Comparison of ENCODE assay signal across 1 cellular context in the genomic region with DNA sequence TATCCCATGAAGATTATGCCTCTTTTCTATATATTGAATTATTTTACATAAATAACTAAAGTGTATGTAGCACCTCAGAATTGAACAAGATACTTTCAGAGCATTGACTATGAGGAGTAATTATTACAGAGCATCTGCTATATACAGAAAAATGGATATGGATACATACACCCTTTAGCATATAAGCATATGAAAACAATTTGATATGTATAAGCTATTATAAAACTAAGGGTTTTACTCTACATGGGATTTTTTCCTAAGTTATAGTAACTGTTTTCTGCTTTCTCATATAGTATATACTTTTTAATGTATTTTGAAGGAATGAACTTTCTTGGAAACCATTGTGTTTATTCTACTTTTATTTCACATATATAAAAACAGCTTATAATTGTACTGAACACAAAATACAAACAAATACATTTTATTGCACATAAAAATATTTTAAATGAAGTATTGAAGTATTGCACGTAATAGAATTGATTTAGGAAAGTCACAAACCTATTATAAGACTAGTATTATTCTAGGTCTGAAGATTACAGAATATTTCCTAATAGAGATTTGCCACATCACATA.
TF ChIP-seq lines count a peak whose summit lies in the region.

No MANE protein-coding gene starts in this region.

TF ChIP-seq in K562, 482 proteins besides CTCF, POLR2A, EP300 and RAD21:
- TF ChIP-seq, protein P1, sequence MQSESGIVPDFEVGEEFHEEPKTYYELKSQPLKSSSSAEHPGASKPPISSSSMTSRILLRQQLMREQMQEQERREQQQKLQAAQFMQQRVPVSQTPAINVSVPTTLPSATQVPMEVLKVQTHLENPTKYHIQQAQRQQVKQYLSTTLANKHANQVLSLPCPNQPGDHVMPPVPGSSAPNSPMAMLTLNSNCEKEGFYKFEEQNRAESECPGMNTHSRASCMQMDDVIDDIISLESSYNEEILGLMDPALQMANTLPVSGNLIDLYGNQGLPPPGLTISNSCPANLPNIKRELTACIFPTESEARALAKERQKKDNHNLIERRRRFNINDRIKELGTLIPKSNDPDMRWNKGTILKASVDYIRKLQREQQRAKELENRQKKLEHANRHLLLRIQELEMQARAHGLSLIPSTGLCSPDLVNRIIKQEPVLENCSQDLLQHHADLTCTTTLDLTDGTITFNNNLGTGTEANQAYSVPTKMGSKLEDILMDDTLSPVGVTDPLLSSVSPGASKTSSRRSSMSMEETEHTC (IDR thresholded peaks at IDR 0.05): no peak
- peak; percentile 58 for TF ChIP-seq FIP1L1 (IDR thresholded peaks at IDR 0.05; ENCODE audit: low read depth, low read length, poor library complexity, severe bottlenecking)
- TF ChIP-seq NELFE (IDR thresholded peaks at IDR 0.05; ENCODE audit: insufficient read depth, insufficient read length): no peak
- 0 out of 2 replicates have a peak, but pooled peaks have one; percentile 2 for TF ChIP-seq MYC (IDR thresholded peaks at IDR 0.05; ENCODE audit: low read depth, low read length)
- no peak for TF ChIP-seq MYC (CRISPR knock-in tag; IDR thresholded peaks at IDR 0.05; ENCODE audit: borderline replicate concordance, low read depth)
- TF ChIP-seq RBFOX2 (IDR thresholded peaks at IDR 0.05; ENCODE audit: low read depth, low read length): peak; percentile 80
- TF ChIP-seq NR4A1 (CRISPR knock-in tag; IDR thresholded peaks at IDR 0.05): no peak
- TF ChIP-seq NR4A1 (tag; IDR thresholded peaks at IDR 0.05): no peak
- 0 out of 2 replicates have a peak, but pooled peaks have one; percentile 28 for TF ChIP-seq NFXL1 (CRISPR knock-in tag; IDR thresholded peaks at IDR 0.05)
- TF ChIP-seq CCNT2 (IDR thresholded peaks at IDR 0.05; ENCODE audit: borderline replicate concordance, extremely low read depth, insufficient read length, low read depth, low read length): no peak
- no peak; the same call in 1 of the 2 replicates for TF ChIP-seq PML (IDR thresholded peaks at IDR 0.05; ENCODE audit: low read length)
- peak; percentile 77 for TF ChIP-seq POLR2G (IDR thresholded peaks at IDR 0.05; ENCODE audit: low read depth, low read length)
- no peak for TF ChIP-seq DIDO1 (tag; IDR thresholded peaks at IDR 0.05; ENCODE audit: low read depth)
- no peak for TF ChIP-seq FOXO4 (CRISPR knock-in tag; IDR thresholded peaks at IDR 0.05)
- no peak for TF ChIP-seq ZNF133 (CRISPR knock-in tag; IDR thresholded peaks at IDR 0.05)
- TF ChIP-seq XRCC5 (IDR thresholded peaks at IDR 0.05; ENCODE audit: low read depth, low read length): no peak
- no peak for TF ChIP-seq THRAP3 (IDR thresholded peaks at IDR 0.05; ENCODE audit: borderline replicate concordance)
- TF ChIP-seq GABPB1 (CRISPR knock-in tag; IDR thresholded peaks at IDR 0.05): no peak
- no peak for TF ChIP-seq E2F4 (CRISPR knock-in tag; IDR thresholded peaks at IDR 0.05; ENCODE audit: low read depth)
- TF ChIP-seq FOXA3 (CRISPR knock-in tag; conservative IDR thresholded peaks at IDR 0.05 in 1 of 2, IDR thresholded peaks at IDR 0.05 in 1 of 2): no peak
- 0 out of 2 replicates have a peak, but pooled peaks have one; percentile 3 for TF ChIP-seq ESRRB (CRISPR knock-in tag; IDR thresholded peaks at IDR 0.05; ENCODE audit: borderline replicate concordance)
- TF ChIP-seq POLR2H (tag; IDR thresholded peaks at IDR 0.05; ENCODE audit: low read depth): peak; percentile 76
- TF ChIP-seq ZNF668 (CRISPR knock-in tag; IDR thresholded peaks at IDR 0.05): no peak
- no peak for TF ChIP-seq NCOA1 (IDR thresholded peaks at IDR 0.05; ENCODE audit: low read depth)
- 0 out of 2 replicates have a peak, but pooled peaks have one; percentile 13 for TF ChIP-seq SUPT5H (IDR thresholded peaks at IDR 0.05)
- peak; percentile 99 for TF ChIP-seq RBM22 (IDR thresholded peaks at IDR 0.05; ENCODE audit: low read depth, low read length, poor library complexity, severe bottlenecking)
- TF ChIP-seq MTF1 (CRISPR knock-in tag; IDR thresholded peaks at IDR 0.05; ENCODE audit: borderline replicate concordance): no peak
- 0 out of 2 replicates have a peak, but pooled peaks have one; percentile 28 for TF ChIP-seq ZNF695 (CRISPR knock-in tag; IDR thresholded peaks at IDR 0.05)
- TF ChIP-seq ZNF717 (CRISPR knock-in tag; IDR thresholded peaks at IDR 0.05): peak; percentile 8
- no peak for TF ChIP-seq ZFPM2 (CRISPR knock-in tag; IDR thresholded peaks at IDR 0.05)
- no peak for TF ChIP-seq IRF9 (tag; IDR thresholded peaks at IDR 0.05)
- no peak for TF ChIP-seq STAT5A (IDR thresholded peaks at IDR 0.05; ENCODE audit: borderline replicate concordance, low read length)
- peak; percentile 8; the same call in 1 of the 2 replicates for TF ChIP-seq ZFP1 (CRISPR knock-in tag; IDR thresholded peaks at IDR 0.05)
- no peak for TF ChIP-seq NFE2 (IDR thresholded peaks at IDR 0.05; ENCODE audit: low read depth)
